ENCODE assay signal across 8 cellular contexts in the genomic region with DNA sequence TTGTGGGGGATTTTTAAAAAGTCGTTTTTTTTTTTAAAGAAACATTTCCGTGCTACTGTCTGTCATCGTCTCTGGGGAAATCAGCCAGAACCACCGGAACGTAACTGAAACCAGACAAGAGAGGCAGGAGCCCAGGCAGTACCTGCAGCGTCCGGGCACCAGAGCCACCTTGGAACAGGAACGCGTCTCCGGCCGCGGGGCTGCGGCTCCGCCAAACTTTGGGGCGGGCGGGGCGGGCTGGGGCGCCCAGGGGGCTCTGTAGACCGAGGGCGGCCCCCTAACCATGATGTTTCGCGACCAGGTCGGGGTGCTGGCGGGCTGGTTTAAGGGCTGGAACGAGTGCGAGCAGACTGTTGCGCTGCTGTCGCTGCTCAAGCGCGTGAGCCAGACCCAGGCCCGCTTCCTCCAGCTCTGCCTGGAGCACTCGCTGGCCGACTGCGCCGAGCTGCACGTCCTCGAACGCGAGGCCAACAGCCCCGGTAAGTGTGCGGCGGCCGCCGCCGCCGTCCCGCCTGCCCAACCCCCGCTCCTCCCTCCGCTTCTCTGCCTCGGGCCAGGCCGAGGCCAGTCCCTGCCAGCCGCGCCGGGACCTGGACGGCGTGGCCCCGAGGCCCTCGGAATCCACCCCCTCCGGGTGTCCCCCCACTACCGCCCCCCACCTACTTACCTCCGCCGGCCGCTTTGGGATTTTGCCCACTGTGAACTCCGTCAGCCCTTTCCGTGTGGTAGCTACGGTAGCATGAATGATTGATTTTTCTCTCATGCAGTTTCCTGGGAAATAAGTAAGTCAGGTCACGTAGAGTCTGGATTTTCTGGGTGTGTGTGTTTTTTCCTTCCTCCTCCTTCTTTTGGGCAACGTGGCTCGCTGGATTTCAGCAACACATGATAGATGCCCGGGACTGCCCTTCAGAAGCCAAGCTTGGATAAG. TPM values are rescaled to one million over a fixed set of nuclear protein-coding genes. Genes with fewer than 3 reads are reported as not detected.
DNase-seq lines count a peak whose midpoint lies in the region; ATAC-seq lines count a peak whose summit lies in the region.

No MANE protein-coding gene starts in this region.

- peaks cover 27% of the 10 kb centered on the region for H3K36me3 Mint-ChIP-seq in activated T-cell treated with anti-CD3 and anti-CD28 coated beads, Interleukin-2, amount 50 U/mL, for 24 hours (ENCODE audit: low read depth)

- peaks cover 18% of the 10 kb centered on the region for H3K27me3 Mint-ChIP-seq in activated T-cell treated with anti-CD3 and anti-CD28 coated beads, Interleukin-2, amount 50 U/mL, for 24 hours

- peak overlapping the region; percentile 90 for H3K27ac Mint-ChIP-seq in activated T-cell treated with anti-CD3 and anti-CD28 coated beads, Interleukin-2, amount 50 U/mL, for 24 hours

- peak; percentile 22 to 74 (median 69) for DNase-seq in NCI-H1417 (lab: John Stamatoyannopoulos, UW)
- DNase-seq in NCI-H1417 treated with DMSO at 0.1 percent for 48 hours (lab: John Stamatoyannopoulos, UW), result no peak
- peak; percentile 47 for DNase-seq in NCI-H2227 treated with DMSO at 0.1 percent for 48 hours (lab: John Stamatoyannopoulos, UW)
- peak; percentile 67 for DNase-seq in activated T-cell treated with anti-CD3 and anti-CD28 coated beads, Interleukin-2, amount 50 U/mL, for 24 hours
- DNase-seq in mucosa of gallbladder (ENCODE audit: low spot score), result peak; percentile 44
- peak in 37 of 49 donors; percentile 19 to 71 (median 51) for DNase-seq in substantia nigra (lab: John Stamatoyannopoulos, UW)

- H3K27ac ChIP-seq in substantia nigra (ENCODE audit: low read depth, low read length, poor library complexity, severe bottlenecking), result peak overlapping the region; percentile 83

- H3K4me3 Mint-ChIP-seq in activated T-cell treated with anti-CD3 and anti-CD28 coated beads, Interleukin-2, amount 50 U/mL, for 24 hours, result peak overlapping the region; percentile 90

- peaks cover 10% of the 10 kb centered on the region for H3K9me3 Mint-ChIP-seq in activated T-cell treated with anti-CD3 and anti-CD28 coated beads, Interleukin-2, amount 50 U/mL, for 24 hours

- ATAC-seq in esophagus mucosa (peak; percentile 7), GM19455 (IDR thresholded peaks at IDR 0.05; ENCODE audit: unreplicated experiment) (no peak)

- peaks cover 37% of the 10 kb centered on the region for H3K4me1 Mint-ChIP-seq in activated T-cell treated with anti-CD3 and anti-CD28 coated beads, Interleukin-2, amount 50 U/mL, for 24 hours (ENCODE audit: low read depth)

RNA-seq across cellular contexts. Expression of a gene that starts 1.0 kb away (rescaled TPM):
- 1.5 TPM for total RNA-seq in esophagus mucosa
- 49.8 TPM for total RNA-seq in mucosa of gallbladder

RNA-seq across cellular contexts. Expression of a gene that starts 58.2 kb away (rescaled TPM):
- 9.2 TPM for total RNA-seq in esophagus mucosa
- total RNA-seq in mucosa of gallbladder, result 17.6 TPM

Comparison
In these comparisons a context has a peak if more than half of its experiments do, and no peak if none do; other contexts are left out.
1. RNA of a gene that starts 1.0 kb away (total RNA-seq): 49.8 TPM in mucosa of gallbladder (single experiment); 1.5 TPM in esophagus mucosa (single experiment); every median in the first group is over 10 times any median in the second.